1 cellular context compared by ENCODE assay signal in the genomic region with DNA sequence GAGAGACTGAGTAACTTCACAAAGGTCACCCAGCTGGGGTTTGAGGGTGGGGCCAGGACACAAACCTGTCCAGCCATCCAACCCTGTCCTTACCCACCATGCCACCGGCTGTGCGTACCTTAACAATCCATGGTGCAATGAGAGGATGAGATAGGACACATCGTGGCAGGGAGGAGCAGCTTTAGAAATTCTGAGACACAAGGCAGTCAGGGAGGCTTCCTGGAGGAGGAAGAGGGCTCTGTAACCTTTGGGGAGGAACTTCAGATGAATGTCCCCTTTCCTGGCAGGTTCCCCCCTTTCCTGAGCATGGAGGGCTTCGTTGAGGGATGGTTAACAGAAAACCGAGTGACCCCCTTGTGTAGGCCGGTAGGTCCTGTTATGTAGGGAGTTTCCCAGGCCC.
TF ChIP-seq lines count a peak whose summit lies in the region.

No MANE protein-coding gene starts in this region.

TF ChIP-seq in K562, 482 proteins besides CTCF, POLR2A, EP300 and RAD21 (continued from another document):
- TF ChIP-seq, protein P1, sequence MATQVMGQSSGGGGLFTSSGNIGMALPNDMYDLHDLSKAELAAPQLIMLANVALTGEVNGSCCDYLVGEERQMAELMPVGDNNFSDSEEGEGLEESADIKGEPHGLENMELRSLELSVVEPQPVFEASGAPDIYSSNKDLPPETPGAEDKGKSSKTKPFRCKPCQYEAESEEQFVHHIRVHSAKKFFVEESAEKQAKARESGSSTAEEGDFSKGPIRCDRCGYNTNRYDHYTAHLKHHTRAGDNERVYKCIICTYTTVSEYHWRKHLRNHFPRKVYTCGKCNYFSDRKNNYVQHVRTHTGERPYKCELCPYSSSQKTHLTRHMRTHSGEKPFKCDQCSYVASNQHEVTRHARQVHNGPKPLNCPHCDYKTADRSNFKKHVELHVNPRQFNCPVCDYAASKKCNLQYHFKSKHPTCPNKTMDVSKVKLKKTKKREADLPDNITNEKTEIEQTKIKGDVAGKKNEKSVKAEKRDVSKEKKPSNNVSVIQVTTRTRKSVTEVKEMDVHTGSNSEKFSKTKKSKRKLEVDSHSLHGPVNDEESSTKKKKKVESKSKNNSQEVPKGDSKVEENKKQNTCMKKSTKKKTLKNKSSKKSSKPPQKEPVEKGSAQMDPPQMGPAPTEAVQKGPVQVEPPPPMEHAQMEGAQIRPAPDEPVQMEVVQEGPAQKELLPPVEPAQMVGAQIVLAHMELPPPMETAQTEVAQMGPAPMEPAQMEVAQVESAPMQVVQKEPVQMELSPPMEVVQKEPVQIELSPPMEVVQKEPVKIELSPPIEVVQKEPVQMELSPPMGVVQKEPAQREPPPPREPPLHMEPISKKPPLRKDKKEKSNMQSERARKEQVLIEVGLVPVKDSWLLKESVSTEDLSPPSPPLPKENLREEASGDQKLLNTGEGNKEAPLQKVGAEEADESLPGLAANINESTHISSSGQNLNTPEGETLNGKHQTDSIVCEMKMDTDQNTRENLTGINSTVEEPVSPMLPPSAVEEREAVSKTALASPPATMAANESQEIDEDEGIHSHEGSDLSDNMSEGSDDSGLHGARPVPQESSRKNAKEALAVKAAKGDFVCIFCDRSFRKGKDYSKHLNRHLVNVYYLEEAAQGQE (CRISPR knock-in tag; IDR thresholded peaks at IDR 0.05; ENCODE audit: low read depth) = no peak
- TF ChIP-seq PTRF (tag; IDR thresholded peaks at IDR 0.05) (no peak), BACH1 (tag; IDR thresholded peaks at IDR 0.05) (no peak), ZNF253 (CRISPR knock-in tag; conservative IDR thresholded peaks at IDR 0.05) (no peak), L3MBTL2 (IDR thresholded peaks at IDR 0.05) (no peak), BCOR (IDR thresholded peaks at IDR 0.05) (0 out of 2 replicates have a peak, but pooled peaks have one; percentile 9), NFE2 (IDR thresholded peaks at IDR 0.05; ENCODE audit: low read depth) (no peak), SMARCE1 (IDR thresholded peaks at IDR 0.05) (no peak), SIN3A (IDR thresholded peaks at IDR 0.05; ENCODE audit: borderline replicate concordance in 2 of 2, control insufficient read depth in 1 of 2, low read depth in 2 of 2, low read length in 2 of 2) (no peak), NCOA1 (IDR thresholded peaks at IDR 0.05; ENCODE audit: low read depth) (no peak)
- TF ChIP-seq, protein P2, sequence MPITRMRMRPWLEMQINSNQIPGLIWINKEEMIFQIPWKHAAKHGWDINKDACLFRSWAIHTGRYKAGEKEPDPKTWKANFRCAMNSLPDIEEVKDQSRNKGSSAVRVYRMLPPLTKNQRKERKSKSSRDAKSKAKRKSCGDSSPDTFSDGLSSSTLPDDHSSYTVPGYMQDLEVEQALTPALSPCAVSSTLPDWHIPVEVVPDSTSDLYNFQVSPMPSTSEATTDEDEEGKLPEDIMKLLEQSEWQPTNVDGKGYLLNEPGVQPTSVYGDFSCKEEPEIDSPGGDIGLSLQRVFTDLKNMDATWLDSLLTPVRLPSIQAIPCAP (CRISPR knock-in tag; IDR thresholded peaks at IDR 0.05; ENCODE audit: borderline replicate concordance) = no peak
